ENCODE assay signal across 29 cellular contexts in the genomic region with DNA sequence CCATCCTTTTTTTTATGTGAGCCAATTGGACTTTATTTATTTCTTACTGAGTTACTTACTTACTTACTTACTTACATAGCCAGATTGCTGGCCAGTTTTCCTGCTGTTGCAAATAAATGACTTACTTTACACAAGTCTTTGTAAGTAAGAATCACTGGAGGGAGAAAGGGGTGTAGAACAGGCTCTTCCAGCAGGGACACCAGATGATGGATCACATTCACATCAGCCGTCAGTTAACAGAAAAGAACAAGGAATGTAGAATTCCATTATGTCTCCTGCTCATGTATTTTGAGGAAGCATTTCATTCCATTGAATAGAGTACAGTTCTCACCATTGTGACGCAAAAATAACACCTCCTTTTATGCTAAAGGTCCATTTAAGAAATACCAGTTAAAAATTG.
"Had no signal": no experiment of that assay in that cellular context is flagged by ENCODE, and none has a peak within 500 bp of the region (broad histone marks: within the 10 kb centered on the region; RNA-seq: fewer than 3 reads in every experiment).

No MANE protein-coding gene starts in this region.

- FAIRE-seq: small intestine, urothelium cell line had no signal

- H3K27ac ChIP-seq: body of pancreas, esophagus muscularis mucosa, gastroesophageal sphincter, stomach, suprapubic skin, tibial nerve, VCaP had no signal

- H3K27me3 Mint-ChIP-seq: activated CD4-positive, alpha-beta T cell treated with anti-CD3 and anti-CD28 coated beads, Interleukin-2, amount 10 ng/mL, durations not matched to agents 7 days and 5 days; activated CD8-positive, alpha-beta memory T cell treated with anti-CD3 and anti-CD28 coated beads, Interleukin-2, amount 10 ng/mL, durations not matched to agents 7 days and 5 days; activated CD8-positive, alpha-beta T cell treated with anti-CD3 and anti-CD28 coated beads for 36 hours; activated naive CD8-positive, alpha-beta T cell treated with anti-CD3 and anti-CD28 coated beads, Interleukin-2, amount 50 U/mL, for 24 hours; stimulated activated memory B cell treated with anti-CD40 and anti-IgM and Interleukin-4, amounts not matched to agents 10 μg/mL and 1 μg/mL and 100 μg/mL, for 72 hours had no signal

- H3K4me3 ChIP-seq: body of pancreas, esophagus muscularis mucosa, gastroesophageal sphincter, heart left ventricle, left lung, stomach, suprapubic skin, tibial nerve had no signal

- H3K36me3 ChIP-seq: suprapubic skin had no signal

- ATAC-seq: activated CD8-positive, alpha-beta memory T cell treated with anti-CD3 and anti-CD28 coated beads, Interleukin-2, amount 10 ng/mL, durations not matched to agents 7 days and 5 days; activated CD8-positive, alpha-beta T cell treated with anti-CD3 and anti-CD28 coated beads for 36 hours; activated naive CD8-positive, alpha-beta T cell treated with anti-CD3 and anti-CD28 coated beads, Interleukin-2, amount 50 U/mL, for 24 hours; body of pancreas; gastroesophageal sphincter; heart left ventricle; left lung; natural killer cell; sciatic nerve; stimulated activated memory B cell treated with anti-CD40 and anti-IgM and Interleukin-4, amounts not matched to agents 10 μg/mL and 1 μg/mL and 100 μg/mL, for 72 hours had no signal

- H3K9me3 ChIP-seq: body of pancreas, esophagus muscularis mucosa, gastroesophageal sphincter, heart left ventricle, left lung, stomach, suprapubic skin, tibial nerve had no signal

- DNase-seq: activated CD4-positive, alpha-beta T cell treated with anti-CD3 and anti-CD28 coated beads, Interleukin-2, amount 10 ng/mL, durations not matched to agents 7 days and 5 days; activated CD4-positive, CD25-positive, alpha-beta regulatory T cell treated with anti-CD3 and anti-CD28 coated beads, Interleukin-2, amount 50 U/mL, for 72 hours; activated CD8-positive, alpha-beta memory T cell treated with anti-CD3 and anti-CD28 coated beads, Interleukin-2, amount 10 ng/mL, durations not matched to agents 7 days and 5 days; activated CD8-positive, alpha-beta T cell treated with anti-CD3 and anti-CD28 coated beads for 36 hours; activated gamma-delta T cell; activated naive CD4-positive, alpha-beta T cell treated with anti-CD3 and anti-CD28 coated beads, Interleukin-2, amount 50 U/mL, for 16 hours; activated naive CD8-positive, alpha-beta T cell treated with anti-CD3 and anti-CD28 coated beads, Interleukin-2, amount 50 U/mL, for 24 hours; activated T-cell treated with anti-CD3 and anti-CD28 coated beads for 4 hours; anterior cingulate cortex; body of pancreas; dermis blood vessel endothelial cell; effector memory CD4-positive, alpha-beta T cell; heart left ventricle; left lung; midbrain; natural killer cell; nucleus accumbens; small intestine; stimulated activated CD4-positive, alpha-beta T cell treated with anti-CD3 and anti-CD28 coated beads, Interleukin-15, amount 100 ng/mL, for 24 hours; stomach had no signal

- H3K4me3 Mint-ChIP-seq: activated CD4-positive, alpha-beta T cell treated with anti-CD3 and anti-CD28 coated beads, Interleukin-2, amount 10 ng/mL, durations not matched to agents 7 days and 5 days; activated CD8-positive, alpha-beta memory T cell treated with anti-CD3 and anti-CD28 coated beads, Interleukin-2, amount 10 ng/mL, durations not matched to agents 7 days and 5 days; activated CD8-positive, alpha-beta T cell treated with anti-CD3 and anti-CD28 coated beads for 36 hours; activated naive CD8-positive, alpha-beta T cell treated with anti-CD3 and anti-CD28 coated beads, Interleukin-2, amount 50 U/mL, for 24 hours; natural killer cell; stimulated activated memory B cell treated with anti-CD40 and anti-IgM and Interleukin-4, amounts not matched to agents 10 μg/mL and 1 μg/mL and 100 μg/mL, for 72 hours; T-helper 2 cell treated with Interferon-gamma antibody and Interleukin-4, amounts not matched to agents 5 μg/mL and 100 μg/mL, for 36 hours had no signal

- H3K27ac Mint-ChIP-seq: activated CD4-positive, alpha-beta T cell treated with anti-CD3 and anti-CD28 coated beads, Interleukin-2, amount 10 ng/mL, durations not matched to agents 7 days and 5 days; activated CD8-positive, alpha-beta memory T cell treated with anti-CD3 and anti-CD28 coated beads, Interleukin-2, amount 10 ng/mL, durations not matched to agents 7 days and 5 days; activated CD8-positive, alpha-beta T cell treated with anti-CD3 and anti-CD28 coated beads for 36 hours; activated naive CD8-positive, alpha-beta T cell treated with anti-CD3 and anti-CD28 coated beads, Interleukin-2, amount 50 U/mL, for 24 hours; stimulated activated memory B cell treated with anti-CD40 and anti-IgM and Interleukin-4, amounts not matched to agents 10 μg/mL and 1 μg/mL and 100 μg/mL, for 72 hours; T-helper 2 cell treated with Interferon-gamma antibody and Interleukin-4, amounts not matched to agents 5 μg/mL and 100 μg/mL, for 36 hours had no signal

- H3K4me1 Mint-ChIP-seq: activated CD4-positive, alpha-beta T cell treated with anti-CD3 and anti-CD28 coated beads, Interleukin-2, amount 10 ng/mL, durations not matched to agents 7 days and 5 days; activated CD8-positive, alpha-beta memory T cell treated with anti-CD3 and anti-CD28 coated beads, Interleukin-2, amount 10 ng/mL, durations not matched to agents 7 days and 5 days; activated naive CD8-positive, alpha-beta T cell treated with anti-CD3 and anti-CD28 coated beads, Interleukin-2, amount 50 U/mL, for 24 hours; stimulated activated memory B cell treated with anti-CD40 and anti-IgM and Interleukin-4, amounts not matched to agents 10 μg/mL and 1 μg/mL and 100 μg/mL, for 72 hours had no signal

- H3K27me3 ChIP-seq: body of pancreas, esophagus muscularis mucosa, gastroesophageal sphincter, heart left ventricle, left lung, stomach, suprapubic skin, tibial nerve had no signal

- H3K9me3 Mint-ChIP-seq: activated CD8-positive, alpha-beta T cell treated with anti-CD3 and anti-CD28 coated beads for 36 hours; activated naive CD8-positive, alpha-beta T cell treated with anti-CD3 and anti-CD28 coated beads, Interleukin-2, amount 50 U/mL, for 24 hours; natural killer cell; stimulated activated memory B cell treated with anti-CD40 and anti-IgM and Interleukin-4, amounts not matched to agents 10 μg/mL and 1 μg/mL and 100 μg/mL, for 72 hours; T-helper 2 cell treated with Interferon-gamma antibody and Interleukin-4, amounts not matched to agents 5 μg/mL and 100 μg/mL, for 36 hours had no signal
